Comparison of ENCODE assay signal across 7 cellular contexts in the genomic region with DNA sequence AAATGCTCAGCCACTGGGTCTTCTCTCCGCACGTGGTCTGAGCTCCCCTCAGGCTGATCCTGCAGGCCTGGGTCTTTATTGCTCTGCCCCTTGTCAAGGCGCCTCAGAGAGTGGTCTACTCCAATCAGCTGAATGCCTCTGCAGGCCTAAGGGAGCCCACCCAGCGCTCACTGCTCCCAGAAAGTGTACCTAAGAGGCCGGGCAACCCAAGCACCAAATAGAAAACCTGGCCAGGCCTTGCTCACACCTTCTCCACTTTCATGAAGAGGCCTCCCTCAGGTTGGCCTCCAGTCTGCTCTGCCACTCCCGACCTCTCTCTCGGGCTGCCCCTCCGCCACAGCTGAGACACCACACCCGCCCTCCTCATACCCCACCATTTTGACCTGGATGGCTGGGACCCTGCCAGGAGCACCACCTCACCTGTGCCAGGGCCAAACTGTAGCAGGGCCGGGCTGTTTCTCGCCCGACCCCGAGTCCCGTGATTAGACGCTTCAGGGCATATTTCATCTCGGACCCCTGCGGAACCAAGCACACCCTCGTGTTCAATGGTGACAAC. TPM values are rescaled to one million over a fixed set of nuclear protein-coding genes. Genes with fewer than 3 reads are reported as not detected.
DNase-seq lines count a peak whose midpoint lies in the region; ATAC-seq and TF ChIP-seq lines count a peak whose summit lies in the region.

No MANE protein-coding gene starts in this region.

- H3K4me1 Mint-ChIP-seq in activated CD4-positive, alpha-beta memory T cell treated with anti-CD3 and anti-CD28 coated beads, Interleukin-2, amount 10 ng/mL, durations not matched to agents 7 days and 5 days = peaks cover 30% of the 10 kb centered on the region
- peaks cover 31% of the 10 kb centered on the region for H3K4me1 Mint-ChIP-seq in stimulated activated naive CD8-positive, alpha-beta T cell treated with anti-CD3 and anti-CD28 coated beads, Interleukin-15, Interleukin-2, amounts not matched to agents 100 ng/mL and 50 ng/mL, for 24 hours (ENCODE audit: low read depth)

- POLR2A ChIA-PET in activated CD4-positive, alpha-beta memory T cell treated with anti-CD3 and anti-CD28 coated beads, Interleukin-2, amount 10 ng/mL, durations not matched to agents 7 days and 5 days (lab: Charles Lee) = interaction anchor here (0.8 to 3.6 kb wide), 12 partner anchors 8 to 411 kb away, joined by 3 to 22 read pairs (median 3); no protein-coding TSS in a partner anchor

- H3K4me3 ChIP-seq in HFF-Myc (replicated peaks; ENCODE audit: low read depth, low read length) (peak overlapping the region; percentile 93), iPS-11a (ENCODE audit: low read depth, low read length) (peak overlapping the region; percentile 94)

- no peak for TF ChIP-seq CTCF in HFF-Myc (IDR thresholded peaks at IDR 0.05; ENCODE audit: low read depth, low read length, missing control alignments)

- peak overlapping the region; percentile 84 for H3K4me3 Mint-ChIP-seq in activated CD4-positive, alpha-beta memory T cell treated with anti-CD3 and anti-CD28 coated beads, Interleukin-2, amount 10 ng/mL, durations not matched to agents 7 days and 5 days
- peak overlapping the region; percentile 96 for H3K4me3 Mint-ChIP-seq in stimulated activated naive CD8-positive, alpha-beta T cell treated with anti-CD3 and anti-CD28 coated beads, Interleukin-15, Interleukin-2, amounts not matched to agents 100 ng/mL and 50 ng/mL, for 24 hours

- H3K36me3 Mint-ChIP-seq in activated CD4-positive, alpha-beta memory T cell treated with anti-CD3 and anti-CD28 coated beads, Interleukin-2, amount 10 ng/mL, durations not matched to agents 7 days and 5 days (ENCODE audit: low read depth) = peaks cover 18% of the 10 kb centered on the region
- H3K36me3 Mint-ChIP-seq in stimulated activated naive CD8-positive, alpha-beta T cell treated with anti-CD3 and anti-CD28 coated beads, Interleukin-15, Interleukin-2, amounts not matched to agents 100 ng/mL and 50 ng/mL, for 24 hours (ENCODE audit: low read depth) = peaks cover 39% of the 10 kb centered on the region

- no peaks in the 10 kb centered on the region for H3K9me3 Mint-ChIP-seq in activated CD4-positive, alpha-beta memory T cell treated with anti-CD3 and anti-CD28 coated beads, Interleukin-2, amount 10 ng/mL, durations not matched to agents 7 days and 5 days
- no peaks in the 10 kb centered on the region for H3K9me3 Mint-ChIP-seq in stimulated activated naive CD8-positive, alpha-beta T cell treated with anti-CD3 and anti-CD28 coated beads, Interleukin-15, Interleukin-2, amounts not matched to agents 100 ng/mL and 50 ng/mL, for 24 hours

- no peak for DNase-seq in HFF-Myc (ENCODE audit: extremely low read depth, low read depth)
- no peak for DNase-seq in activated CD4-positive, alpha-beta memory T cell treated with anti-CD3 and anti-CD28 coated beads, Interleukin-2, amount 10 ng/mL, durations not matched to agents 7 days and 5 days
- no peak for DNase-seq in activated effector memory CD4-positive, alpha-beta T cell treated with Interleukin-2 at 50 U/mL for 16 hours
- DNase-seq in kidney glomerular epithelial cell (lab: John Stamatoyannopoulos, UW) = no peak

- no peak for ATAC-seq in GM18867 (IDR thresholded peaks at IDR 0.05; ENCODE audit: unreplicated experiment)

- CTCF ChIA-PET in activated CD4-positive, alpha-beta memory T cell treated with anti-CD3 and anti-CD28 coated beads, Interleukin-2, amount 10 ng/mL, durations not matched to agents 7 days and 5 days (lab: Charles Lee) = interaction anchor here (0.9 to 4.9 kb wide), 5 partner anchors 9 to 133 kb away, joined by 3 to 42 read pairs (median 4); no protein-coding TSS in a partner anchor

- H3K27ac Mint-ChIP-seq in activated CD4-positive, alpha-beta memory T cell treated with anti-CD3 and anti-CD28 coated beads, Interleukin-2, amount 10 ng/mL, durations not matched to agents 7 days and 5 days = peak overlapping the region; percentile 65
- H3K27ac Mint-ChIP-seq in stimulated activated naive CD8-positive, alpha-beta T cell treated with anti-CD3 and anti-CD28 coated beads, Interleukin-15, Interleukin-2, amounts not matched to agents 100 ng/mL and 50 ng/mL, for 24 hours = peak overlapping the region; percentile 76

- H3K27me3 Mint-ChIP-seq in activated CD4-positive, alpha-beta memory T cell treated with anti-CD3 and anti-CD28 coated beads, Interleukin-2, amount 10 ng/mL, durations not matched to agents 7 days and 5 days = no peaks in the 10 kb centered on the region
- no peaks in the 10 kb centered on the region for H3K27me3 Mint-ChIP-seq in stimulated activated naive CD8-positive, alpha-beta T cell treated with anti-CD3 and anti-CD28 coated beads, Interleukin-15, Interleukin-2, amounts not matched to agents 100 ng/mL and 50 ng/mL, for 24 hours

RNA-seq across cellular contexts. Expression of a gene that starts 0.7 kb away (rescaled TPM):
- 10 to 100 TPM; 36.7 to 37.7 TPM for total RNA-seq in activated CD4-positive, alpha-beta memory T cell treated with anti-CD3 and anti-CD28 coated beads, Interleukin-2, amount 10 ng/mL, durations not matched to agents 7 days and 5 days

RNA-seq across cellular contexts. Expression of a gene that starts 5.9 kb away (rescaled TPM):
- not detected for total RNA-seq in activated CD4-positive, alpha-beta memory T cell treated with anti-CD3 and anti-CD28 coated beads, Interleukin-2, amount 10 ng/mL, durations not matched to agents 7 days and 5 days

RNA-seq across cellular contexts. Expression of a gene that starts 29.8 kb away (rescaled TPM):
- total RNA-seq in activated CD4-positive, alpha-beta memory T cell treated with anti-CD3 and anti-CD28 coated beads, Interleukin-2, amount 10 ng/mL, durations not matched to agents 7 days and 5 days = not detected

RNA-seq across cellular contexts. Expression of a gene that starts 55.8 kb away (rescaled TPM):
- total RNA-seq in activated CD4-positive, alpha-beta memory T cell treated with anti-CD3 and anti-CD28 coated beads, Interleukin-2, amount 10 ng/mL, durations not matched to agents 7 days and 5 days = under 1 TPM; 0.15 to 0.60 TPM
